ENCODE assay signal across 8 cellular contexts in genomic region chr5:42991477-42992034, GRCh38. TPM values are rescaled to one million over a fixed set of nuclear protein-coding genes. Genes with fewer than 3 reads are reported as not detected.
DNase-seq lines count a peak whose midpoint lies in the region; ATAC-seq and TF ChIP-seq lines count a peak whose summit lies in the region.

No MANE protein-coding gene starts in this region.

- no peaks in the 10 kb centered on the region for H3K36me3 ChIP-seq in Panc1 (ENCODE audit: control insufficient read depth, insufficient read depth, low read length)
- H3K36me3 ChIP-seq in esophagus (ENCODE audit: control insufficient read depth in 2 of 2, insufficient read depth in 2 of 2, low read length in 1 of 2), result no peaks in the 10 kb centered on the region

- H3K27me3 ChIP-seq in Panc1 (ENCODE audit: control insufficient read depth, insufficient read depth, low read length) (no peaks in the 10 kb centered on the region), esophagus (ENCODE audit: control insufficient read depth in 1 of 2, insufficient read depth in 2 of 2, low read length in 2 of 2) (peaks cover 3 to 11% of the 10 kb centered on the region in 2 donors)

- peak; percentile 35 for DNase-seq in NK-92 treated with Interleukin-12 subunit alpha and Interleukin-12 subunit beta, amount 100 ng/mL, for 24 hours (lab: John Stamatoyannopoulos, UW)
- no peak for DNase-seq in NK-92 (lab: John Stamatoyannopoulos, UW; ENCODE audit: unreplicated experiment)
- no peak for DNase-seq in Panc1 (ENCODE audit: low read depth, low spot score)
- DNase-seq in skeletal muscle cell (ENCODE audit: low read depth), result no peak
- no peak for DNase-seq in HuH-7 (ENCODE audit: low spot score)
- DNase-seq in NCI-H2107 treated with DMSO at 0.1 percent for 48 hours (lab: John Stamatoyannopoulos, UW; ENCODE audit: unreplicated experiment), result no peak

- intact Hi-C loops in Panc1 (cut with micrococcal nuclease; ENCODE audit: unreplicated experiment), result no loop called here

- POLR2A ChIA-PET in Panc1 (lab: Charles Lee), result no interaction called here

- H3K9me3 ChIP-seq in Panc1 (ENCODE audit: control insufficient read depth, insufficient read depth, low read depth, low read length), result peaks cover 10% of the 10 kb centered on the region; the same call in 1 of the 2 replicates
- peaks cover 0 to 10% of the 10 kb centered on the region in 2 donors for H3K9me3 ChIP-seq in esophagus (ENCODE audit: control insufficient read depth in 2 of 2, insufficient read depth in 1 of 2, low read depth in 1 of 2, low read length in 1 of 2)

- peak; percentile 30 for ATAC-seq in HG02571 (IDR thresholded peaks at IDR 0.05; ENCODE audit: unreplicated experiment)
- ATAC-seq in Panc1, result peak; percentile 29

- peak overlapping the region; percentile 43 to 63 for H3K4me3 ChIP-seq in Panc1 (ENCODE audit: low read depth in 2 of 2, low read length in 2 of 2)
- peak overlapping the region; percentile 58 to 64 for H3K4me3 ChIP-seq in esophagus (ENCODE audit: low read depth in 1 of 2, low read length in 2 of 2)
- peak overlapping the region; percentile 49 for H3K4me3 ChIP-seq in skeletal muscle cell (ENCODE audit: low read depth, low read length)

- H3K27ac ChIP-seq in Panc1 (ENCODE audit: low read length), result peak overlapping the region; percentile 93
- peak overlapping the region; percentile 89 to 97 for H3K27ac ChIP-seq in esophagus (ENCODE audit: low read depth in 2 of 2, low read length in 1 of 2)

- no peak for TF ChIP-seq CTCF in Panc1 (IDR thresholded peaks at IDR 0.05)

- H3K4me1 ChIP-seq in Panc1 (ENCODE audit: control insufficient read depth, insufficient read depth, low read length) (0 out of 2 replicates have a peak, but pooled peaks cover 3% of the 10 kb centered on the region), esophagus (ENCODE audit: control insufficient read depth in 2 of 2, insufficient read depth in 2 of 2, low read length in 1 of 2) (peaks cover 2% of the 10 kb centered on the region in 2 donors)

- in situ Hi-C loops in Panc1 (cut with HindIII; ENCODE audit: low pct_unique_long_range_greater_than_20kb, low sequenced_read_pairs), result no loop called here

- CTCF ChIA-PET in Panc1 (lab: Charles Lee), result no interaction called here

- TSS peak; percentile 56 for BruUV-seq in Panc1 (replicated peaks; lab: Mats Ljungman, UMichigan)

- 29 to 49% methylated on average over 29 of the region's 29 CpGs for WGBS in esophagus, 2 donors

RNA-seq across cellular contexts. Expression of gene ANXA2R, which starts 48.6 kb away (rescaled TPM):
- total RNA-seq in Panc1 (2021; ENCODE audit: unreplicated experiment), result 6.2 TPM
- 4.0 TPM for polyA plus RNA-seq in Panc1 (2012; ENCODE audit: insufficient read length)
- polyA plus RNA-seq in esophagus, result 1 to 10 TPM; 2.3 to 2.4 TPM
